9 cellular contexts compared by ENCODE assay signal in the genomic region with DNA sequence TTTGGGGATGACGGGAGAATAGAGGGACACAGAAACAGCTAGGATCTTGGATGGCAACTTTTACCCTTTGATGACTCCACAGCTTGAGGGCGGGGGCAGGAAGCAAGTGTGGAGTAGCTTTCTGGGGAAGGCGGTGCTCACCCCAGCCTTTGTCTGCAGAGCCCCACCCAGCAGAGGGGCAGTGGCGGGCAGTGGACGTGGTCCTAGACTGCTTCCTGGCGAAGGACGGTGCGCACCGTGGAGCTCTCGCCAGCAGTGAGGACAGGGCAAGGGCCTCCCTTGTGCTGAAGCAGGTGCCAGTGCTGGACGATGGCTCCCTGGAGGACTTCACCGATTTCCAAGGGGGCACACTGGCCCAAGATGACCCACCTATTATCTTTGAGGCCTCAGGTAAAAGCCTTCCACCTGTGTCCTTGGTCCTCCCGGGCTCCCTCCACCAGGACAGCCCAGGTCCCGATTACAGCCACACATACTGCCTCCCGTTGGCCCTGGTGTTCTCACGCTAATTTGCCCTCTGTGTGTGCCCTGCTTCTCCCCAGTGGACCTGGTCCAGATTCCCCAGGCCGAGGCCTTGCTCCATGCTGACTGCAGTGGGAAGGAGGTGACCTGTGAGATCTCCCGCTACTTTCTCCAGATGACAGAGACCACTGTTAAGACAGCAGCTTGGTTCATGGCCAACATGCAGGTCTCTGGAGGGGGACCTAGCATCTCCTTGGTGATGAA. TPM values are rescaled to one million over a fixed set of nuclear protein-coding genes. Genes with fewer than 3 reads are reported as not detected.
DNase-seq lines count a peak whose midpoint lies in the region; ATAC-seq and TF ChIP-seq lines count a peak whose summit lies in the region.
"Had no signal": no experiment of that assay in that cellular context is flagged by ENCODE, and none has a peak within 500 bp of the region (broad histone marks: within the 10 kb centered on the region; RNA-seq: fewer than 3 reads in every experiment).

No MANE protein-coding gene starts in this region.

- no peak for TF ChIP-seq CTCF in kidney epithelial cell (IDR thresholded peaks at IDR 0.05; ENCODE audit: insufficient read depth, low read length, poor library complexity, severe bottlenecking)

- H3K36me3 Mint-ChIP-seq in activated naive CD4-positive, alpha-beta T cell treated with anti-CD3 and anti-CD28 coated beads, Interleukin-2, amount 50 U/mL, for 72 hours, result peaks cover 64 to 73% of the 10 kb centered on the region in 2 donors

- peak overlapping the region; percentile 62 for H3K4me3 ChIP-seq in kidney epithelial cell (ENCODE audit: low read depth, low read length)

- H3K27me3 ChIP-seq in kidney epithelial cell (ENCODE audit: control insufficient read depth, insufficient read depth, low read length), result no peaks in the 10 kb centered on the region

- peak overlapping the region; percentile 94 for H3K27ac ChIP-seq in temporal lobe (ENCODE audit: low read depth, low read length)

- H3K36me3 ChIP-seq in kidney epithelial cell (ENCODE audit: control insufficient read depth, insufficient read depth, low read length), result no peaks in the 10 kb centered on the region

- no peaks in the 10 kb centered on the region for H3K9me3 Mint-ChIP-seq in activated naive CD4-positive, alpha-beta T cell treated with anti-CD3 and anti-CD28 coated beads, Interleukin-2, amount 50 U/mL, for 72 hours

- peak overlapping the region; percentile 97 to 100 for H3K27ac Mint-ChIP-seq in activated naive CD4-positive, alpha-beta T cell treated with anti-CD3 and anti-CD28 coated beads, Interleukin-2, amount 50 U/mL, for 72 hours

- ATAC-seq in activated naive CD4-positive, alpha-beta T cell treated with anti-CD3 and anti-CD28 coated beads, Interleukin-2, amount 50 U/mL, for 72 hours, result peak in 1 of 2 donors; percentile 23
- no peak for ATAC-seq in HG03025 (IDR thresholded peaks at IDR 0.05; ENCODE audit: low FRiP score, unreplicated experiment)

- DNase-seq in NCI-H1417 (lab: John Stamatoyannopoulos, UW), result peak in 2 of 3 experiments; percentile 15 to 58
- DNase-seq in NCI-H1417 treated with DMSO at 0.1 percent for 48 hours (lab: John Stamatoyannopoulos, UW), result no peak
- DNase-seq in activated naive CD4-positive, alpha-beta T cell treated with anti-CD3 and anti-CD28 coated beads, Interleukin-2, amount 50 U/mL, for 72 hours (ENCODE audit: low spot score in 2 of 2), result no peak
- DNase-seq in kidney epithelial cell (ENCODE audit: low read depth), result no peak
- DNase-seq in UCSD-AML1 (lab: John Stamatoyannopoulos, UW; ENCODE audit: unreplicated experiment), result no peak
- no peak for DNase-seq in stimulated activated CD4-positive, alpha-beta T cell treated with anti-CD3 and anti-CD28 coated beads, Interleukin-1b, Interleukin-23, amount 100 ng/mL, for 48 hours

RNA-seq across cellular contexts. Expression of gene TAPBPL, which starts 1.2 kb away (rescaled TPM):
- 10 to 100 TPM; 31.4 to 33.7 TPM for total RNA-seq in activated naive CD4-positive, alpha-beta T cell treated with anti-CD3 and anti-CD28 coated beads, Interleukin-2, amount 50 U/mL, for 72 hours
- total RNA-seq in kidney epithelial cell, result 14.4 and 18.9 TPM in 2 replicates
- total RNA-seq in temporal lobe, result 0.98 TPM

RNA-seq across cellular contexts. Expression of gene CD27, which starts 8.3 kb away (rescaled TPM):
- 100 to 1,000 TPM in 1 of 2 donors, 10 to 100 TPM in 1; 77.9 to 162 TPM for total RNA-seq in activated naive CD4-positive, alpha-beta T cell treated with anti-CD3 and anti-CD28 coated beads, Interleukin-2, amount 50 U/mL, for 72 hours
- total RNA-seq in kidney epithelial cell (not detected in 2 replicates), temporal lobe (0.25 TPM)
- total RNA-seq: pulmonary artery endothelial cell had no signal

RNA-seq across cellular contexts. Expression of gene VAMP1, which starts 17.4 kb away (rescaled TPM):
- total RNA-seq in activated naive CD4-positive, alpha-beta T cell treated with anti-CD3 and anti-CD28 coated beads, Interleukin-2, amount 50 U/mL, for 72 hours, result 100 to 1,000 TPM in 1 of 2 donors, 10 to 100 TPM in 1; 47.6 to 151 TPM
- total RNA-seq in kidney epithelial cell (1.6 and 4.8 TPM in 2 replicates), temporal lobe (0.98 TPM)

RNA-seq across cellular contexts. Expression of gene MRPL51, which starts 40.0 kb away (rescaled TPM):
- 100 to 1,000 TPM; 305 to 440 TPM for total RNA-seq in activated naive CD4-positive, alpha-beta T cell treated with anti-CD3 and anti-CD28 coated beads, Interleukin-2, amount 50 U/mL, for 72 hours
- total RNA-seq in kidney epithelial cell (63.7 and 78.3 TPM in 2 replicates), temporal lobe (39.8 TPM)

RNA-seq across cellular contexts. Expression of gene NCAPD2, which starts 40.8 kb away (rescaled TPM):
- 100 to 1,000 TPM; 208 to 276 TPM for total RNA-seq in activated naive CD4-positive, alpha-beta T cell treated with anti-CD3 and anti-CD28 coated beads, Interleukin-2, amount 50 U/mL, for 72 hours
- total RNA-seq in kidney epithelial cell (62.3 and 98.0 TPM in 2 replicates), temporal lobe (11.6 TPM)

Comparison
In these comparisons a context has a peak if more than half of its experiments do, and no peak if none do; other contexts are left out.
1. DNase-seq: peak in NCI-H1417 (2 of 3); none in NCI-H1417 treated with DMSO at 0.1 percent for 48 hours (single experiment), activated naive CD4-positive, alpha-beta T cell treated with anti-CD3 and anti-CD28 coated beads, Interleukin-2, amount 50 U/mL, for 72 hours (0 of 2), kidney epithelial cell (single experiment), UCSD-AML1 (single experiment) and stimulated activated CD4-positive, alpha-beta T cell treated with anti-CD3 and anti-CD28 coated beads, Interleukin-1b, Interleukin-23, amount 100 ng/mL, for 48 hours (single experiment).
2. RNA of gene CD27, which starts 8.3 kb away (total RNA-seq): 77.9 to 162 TPM in activated naive CD4-positive, alpha-beta T cell treated with anti-CD3 and anti-CD28 coated beads, Interleukin-2, amount 50 U/mL, for 72 hours; 0.25 TPM in temporal lobe (single experiment) and not detected in kidney epithelial cell; every median in the first group is over 10 times any median in the second.